ENCODE assay signal across 11 cellular contexts in the genomic region with DNA sequence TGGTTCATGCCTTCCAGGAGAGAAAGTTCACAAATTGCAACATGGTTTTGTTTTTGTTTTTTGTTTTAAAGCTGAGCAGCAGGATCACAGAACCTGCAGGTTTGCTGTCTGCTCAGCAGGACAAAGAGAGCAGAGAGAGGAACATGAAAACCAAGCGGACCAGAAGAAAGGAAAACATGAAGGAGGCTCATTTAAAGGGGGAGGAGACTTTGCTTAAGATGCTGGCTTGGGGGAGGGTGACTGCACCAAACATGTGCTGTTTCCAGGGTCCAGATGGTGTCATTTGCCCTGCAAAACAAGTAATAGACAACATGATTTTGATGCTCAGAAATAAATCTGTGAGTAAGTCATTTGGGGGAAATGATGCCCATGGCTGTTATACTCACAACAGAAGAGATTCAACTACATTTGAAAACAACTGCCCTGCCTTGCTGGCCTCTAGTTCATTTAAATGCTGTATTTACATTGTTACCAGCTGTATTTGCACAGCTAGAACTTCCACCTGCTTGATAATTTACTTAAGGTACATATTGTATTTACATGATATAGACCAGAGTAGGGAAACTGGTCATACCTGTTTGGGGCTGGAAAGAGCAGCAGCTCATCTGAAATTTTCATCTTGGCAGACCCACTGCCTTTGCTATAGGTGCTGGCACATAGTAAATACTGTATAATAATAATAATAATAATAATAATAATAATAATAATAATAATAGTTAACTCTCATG. TPM values are rescaled to one million over a fixed set of nuclear protein-coding genes. Genes with fewer than 3 reads are reported as not detected.
A peak's percentile ranks its signal among the peaks of the same experiment; 100 is the strongest.
DNase-seq lines count a peak whose midpoint lies in the region; FAIRE-seq and TF ChIP-seq lines count a peak whose summit lies in the region.
"Had no signal": no experiment of that assay in that cellular context is flagged by ENCODE, and none has a peak within 500 bp of the region (broad histone marks: within the 10 kb centered on the region; RNA-seq: fewer than 3 reads in every experiment).

No MANE protein-coding gene starts in this region.

- H3K27ac ChIP-seq in suprapubic skin = peak overlapping the region; percentile 57
- H3K27ac ChIP-seq: brain microvascular endothelial cell, ovary had no signal

- peaks cover 0 to 4% (median 0%) of the 10 kb centered on the region in 7 donors for H3K9me3 Mint-ChIP-seq in CD14-positive monocyte

- TF ChIP-seq POLR2A in suprapubic skin (IDR thresholded peaks at IDR 0.05) = no peak

- WGBS in suprapubic skin = 20% methylated on average over 1 of the region's 1 CpG

- no peaks in the 10 kb centered on the region for H3K36me3 ChIP-seq in bronchial epithelial cell (ENCODE audit: control insufficient read depth, insufficient read depth, low read length)
- no peaks in the 10 kb centered on the region for H3K36me3 ChIP-seq in suprapubic skin
- H3K36me3 ChIP-seq: brain microvascular endothelial cell, ovary had no signal

- no peaks in the 10 kb centered on the region for H3K27me3 ChIP-seq in bronchial epithelial cell (ENCODE audit: control insufficient read depth, insufficient read depth, low read length)
- no peaks in the 10 kb centered on the region for H3K27me3 ChIP-seq in suprapubic skin
- H3K27me3 ChIP-seq: brain microvascular endothelial cell, ovary had no signal

- DNase-seq in NCI-H1048 (lab: John Stamatoyannopoulos, UW) (peak; percentile 53), NCI-H2227 (lab: John Stamatoyannopoulos, UW; ENCODE audit: unreplicated experiment) (peak; percentile 47), bronchial epithelial cell (ENCODE audit: low read depth) (peak; percentile 66), suprapubic skin (ENCODE audit: low spot score in 2 of 2) (no peak), CD14-positive monocyte (ENCODE audit: low spot score) (no peak)
- no peak for DNase-seq in activated CD8-positive, alpha-beta memory T cell treated with anti-CD3 and anti-CD28 coated beads, Interleukin-2, amount 50 U/mL, for 48 hours
- DNase-seq in stimulated activated CD4-positive, alpha-beta T cell treated with anti-CD3 and anti-CD28 coated beads, Interleukin-15, amount 100 ng/mL, for 24 hours = no peak
- DNase-seq: brain microvascular endothelial cell; DND-41; ovary; stimulated activated CD4-positive, alpha-beta T cell treated with anti-CD3 and anti-CD28 coated beads, Interleukin-2, amount 100 ng/mL, for 48 hours had no signal

- TF ChIP-seq EP300 in suprapubic skin (IDR thresholded peaks at IDR 0.05) = no peak

- H3K27ac Mint-ChIP-seq in CD14-positive monocyte = no peak overlapping the region

- no peaks in the 10 kb centered on the region for H3K9me3 ChIP-seq in suprapubic skin
- H3K9me3 ChIP-seq: ovary had no signal

- H3K4me1 Mint-ChIP-seq in CD14-positive monocyte = no peaks in the 10 kb centered on the region

- peaks cover 10 to 16% (median 16%) of the 10 kb centered on the region in 3 donors for H3K27me3 Mint-ChIP-seq in CD14-positive monocyte (ENCODE audit: low read depth in 3 of 3)

- no peaks in the 10 kb centered on the region for H3K36me3 Mint-ChIP-seq in CD14-positive monocyte

- intact Hi-C loops in CD14-positive monocyte (cut with micrococcal nuclease) = no loop called here

- FAIRE-seq in bronchial epithelial cell (lab: Jason Lieb, UNC) = no peak

- H3K4me1 ChIP-seq in suprapubic skin = peaks cover 36% of the 10 kb centered on the region

- H3K4me3 Mint-ChIP-seq in CD14-positive monocyte = no peak overlapping the region

- H3K4me3 ChIP-seq in bronchial epithelial cell (ENCODE audit: low read depth, low read length) (no peak overlapping the region), suprapubic skin (no peak overlapping the region)
- H3K4me3 ChIP-seq: ovary had no signal

- TF ChIP-seq CTCF in bronchial epithelial cell (IDR thresholded peaks at IDR 0.05; ENCODE audit: insufficient read depth, low read length, severe bottlenecking) (no peak), suprapubic skin (IDR thresholded peaks at IDR 0.05) (no peak), CD14-positive monocyte (IDR thresholded peaks at IDR 0.05) (no peak)

RNA-seq across cellular contexts. Expression of a gene that starts 32.2 kb away (rescaled TPM):
- total RNA-seq in bronchial epithelial cell (10.8 and 15.9 TPM in 2 replicates), suprapubic skin (10 to 100 TPM; 24.7 to 89.7 (median 36.6) TPM)
- polyA plus RNA-seq in CD14-positive monocyte = 10 to 100 TPM; 12.9 to 19.6 TPM

Comparison
In these comparisons a context has a peak if more than half of its experiments do, and no peak if none do; other contexts are left out.
1. DNase-seq: peak in NCI-H1048 (single experiment), NCI-H2227 (single experiment) and bronchial epithelial cell (single experiment); none in suprapubic skin (0 of 2), activated CD8-positive, alpha-beta memory T cell treated with anti-CD3 and anti-CD28 coated beads, Interleukin-2, amount 50 U/mL, for 48 hours (single experiment), CD14-positive monocyte (single experiment) and stimulated activated CD4-positive, alpha-beta T cell treated with anti-CD3 and anti-CD28 coated beads, Interleukin-15, amount 100 ng/mL, for 24 hours (single experiment).